Comparison of ENCODE assay signal across 16 cellular contexts in genomic region chr6:143252961-143253360, GRCh38.
DNase-seq lines count a peak whose midpoint lies in the region; ATAC-seq lines count a peak whose summit lies in the region.
"Had no signal": no experiment of that assay in that cellular context is flagged by ENCODE, and none has a peak within 500 bp of the region (broad histone marks: within the 10 kb centered on the region; RNA-seq: fewer than 3 reads in every experiment).

No MANE protein-coding gene starts in this region.

- DNase-seq in adipocyte (ENCODE audit: low read depth) (peak; percentile 2), mesenchymal stem cell (peak; percentile 12)
- DNase-seq in stimulated activated CD4-positive, alpha-beta T cell treated with anti-CD3 and anti-CD28 coated beads, Interleukin-15, amount 100 ng/mL, for 24 hours = no peak
- DNase-seq: C1 segment of cervical spinal cord; Calu3; CD4-positive, alpha-beta memory T cell; COR-L47; DMS53; DMS79 treated with DMSO at 0.1 percent for 48 hours; GF-D8; GOT3; HFFc6 had no signal

- no peaks in the 10 kb centered on the region for H3K9me3 ChIP-seq in adipocyte (ENCODE audit: control insufficient read depth, low read length)
- no peaks in the 10 kb centered on the region for H3K9me3 ChIP-seq in mesenchymal stem cell (ENCODE audit: control insufficient read depth, low read length)
- H3K9me3 ChIP-seq: HAP-1 had no signal

- H3K4me2 ChIP-seq in mesenchymal stem cell (ENCODE audit: low read length, poor library complexity, severe bottlenecking) = no peak overlapping the region

- H3K23ac ChIP-seq in mesenchymal stem cell (ENCODE audit: low read length in 2 of 2) = no peak overlapping the region

- H3K9ac ChIP-seq in adipocyte (ENCODE audit: low read length) (no peak overlapping the region), mesenchymal stem cell (ENCODE audit: low read length) (no peak overlapping the region), rectal smooth muscle tissue (ENCODE audit: low read length) (peak overlapping the region; percentile 19)

- no peak overlapping the region for H2BK5ac ChIP-seq in mesenchymal stem cell (ENCODE audit: low read depth, low read length, poor library complexity, severe bottlenecking)

- no peak overlapping the region for H2BK120ac ChIP-seq in mesenchymal stem cell (ENCODE audit: low read depth, low read length)

- no peaks in the 10 kb centered on the region for H3K79me1 ChIP-seq in mesenchymal stem cell (replicated peaks; ENCODE audit: low read length, poor library complexity, severe bottlenecking)

- H3K14ac ChIP-seq in mesenchymal stem cell (ENCODE audit: low read length in 2 of 2) = no peak overlapping the region

- H3K18ac ChIP-seq in mesenchymal stem cell (ENCODE audit: low read depth in 1 of 2, low read length in 2 of 2) = no peak overlapping the region

- H3K4me1 ChIP-seq in adipocyte (ENCODE audit: control insufficient read depth, insufficient read depth, low read length) = no peaks in the 10 kb centered on the region
- H3K4me1 ChIP-seq in mesenchymal stem cell (ENCODE audit: control insufficient read depth, insufficient read depth, low read depth, low read length) = peaks cover 3% of the 10 kb centered on the region
- no peaks in the 10 kb centered on the region for H3K4me1 ChIP-seq in rectal smooth muscle tissue (ENCODE audit: control insufficient read depth, insufficient read depth, low read length)

- H3K4me3 ChIP-seq in adipocyte (ENCODE audit: low read length) = no peak overlapping the region
- no peak overlapping the region for H3K4me3 ChIP-seq in mesenchymal stem cell (ENCODE audit: insufficient read depth in 1 of 2, low read depth in 1 of 2, low read length in 2 of 2)
- no peak overlapping the region for H3K4me3 ChIP-seq in rectal smooth muscle tissue (ENCODE audit: low read length)
- H3K4me3 ChIP-seq: HAP-1 had no signal

- H2AFZ ChIP-seq in mesenchymal stem cell (ENCODE audit: low read depth, low read length) = no peak overlapping the region

- no peaks in the 10 kb centered on the region for H3K27me3 ChIP-seq in adipocyte (replicated peaks; ENCODE audit: control insufficient read depth, insufficient read depth, low read length)
- no peaks in the 10 kb centered on the region for H3K27me3 ChIP-seq in mesenchymal stem cell (ENCODE audit: control insufficient read depth in 1 of 2, insufficient read depth in 1 of 2, low read length in 2 of 2)
- no peaks in the 10 kb centered on the region for H3K27me3 ChIP-seq in rectal smooth muscle tissue (ENCODE audit: control insufficient read depth, insufficient read depth, low read length)

- no peak overlapping the region for H3K4ac ChIP-seq in mesenchymal stem cell (ENCODE audit: low read depth in 1 of 2, low read length in 2 of 2)

- no peak overlapping the region for H4K91ac ChIP-seq in mesenchymal stem cell (ENCODE audit: low read length)

- WGBS in mesenchymal stem cell = 93% methylated on average over 6 of the region's 6 CpGs

- no peak overlapping the region for H3K27ac ChIP-seq in mesenchymal stem cell (ENCODE audit: low read length, poor library complexity, severe bottlenecking)
- no peak overlapping the region for H3K27ac ChIP-seq in rectal smooth muscle tissue (ENCODE audit: low read depth, low read length)

- H2BK12ac ChIP-seq in mesenchymal stem cell (ENCODE audit: low read length in 2 of 2) = peak overlapping the region in 1 of 2 experiments; percentile 6

- no peak for ATAC-seq in GM18909 (IDR thresholded peaks at IDR 0.05; ENCODE audit: poor library complexity, unreplicated experiment)
- ATAC-seq in HG02840 (IDR thresholded peaks at IDR 0.05; ENCODE audit: low FRiP score, unreplicated experiment) = no peak

- no peak overlapping the region for H4K8ac ChIP-seq in mesenchymal stem cell (ENCODE audit: low read length)

- H2BK15ac ChIP-seq in mesenchymal stem cell (ENCODE audit: low read depth, poor library complexity, severe bottlenecking) = no peak overlapping the region

- no peak overlapping the region for H2AK5ac ChIP-seq in mesenchymal stem cell (ENCODE audit: low read length, severe bottlenecking)

- no peaks in the 10 kb centered on the region for H3K36me3 ChIP-seq in adipocyte (ENCODE audit: control insufficient read depth, insufficient read depth, low read length, severe bottlenecking)
- H3K36me3 ChIP-seq in mesenchymal stem cell (ENCODE audit: control insufficient read depth in 1 of 2, insufficient read depth in 2 of 2, low read depth in 1 of 2, low read length in 2 of 2) = no peaks in the 10 kb centered on the region
- H3K36me3 ChIP-seq in rectal smooth muscle tissue (ENCODE audit: control insufficient read depth, insufficient read depth, low read length) = no peaks in the 10 kb centered on the region
- H3K36me3 ChIP-seq: HAP-1 had no signal
